26 cellular contexts compared by ENCODE assay signal in genomic region chr5:38662088-38662487, GRCh38.
"Had no signal": no experiment of that assay in that cellular context is flagged by ENCODE, and none has a peak within 500 bp of the region (broad histone marks: within the 10 kb centered on the region; RNA-seq: fewer than 3 reads in every experiment).

No MANE protein-coding gene starts in this region.

- H3K27me3 ChIP-seq: body of pancreas, esophagus muscularis mucosa, gastroesophageal sphincter, ovary, testis, upper lobe of left lung had no signal

- DNase-seq: activated CD4-positive, alpha-beta T cell treated with anti-CD3 and anti-CD28 coated beads, Interleukin-2, amount 10 ng/mL, durations not matched to agents 7 days and 5 days; activated CD4-positive, CD25-positive, alpha-beta regulatory T cell treated with anti-CD3 and anti-CD28 coated beads, Interleukin-2, amount 50 U/mL, for 72 hours; activated CD8-positive, alpha-beta memory T cell treated with anti-CD3 and anti-CD28 coated beads, Interleukin-2, amount 10 ng/mL, durations not matched to agents 7 days and 5 days; activated CD8-positive, alpha-beta T cell treated with anti-CD3 and anti-CD28 coated beads for 36 hours; activated effector memory CD4-positive, alpha-beta T cell treated with anti-CD3 and anti-CD28 coated beads, Interleukin-2, amount 50 U/mL, for 16 hours; activated naive CD4-positive, alpha-beta T cell treated with anti-CD3 and anti-CD28 coated beads, Interleukin-2, amount 10 ng/mL, durations not matched to agents 7 days and 5 days; activated T-cell treated with anti-CD3 and anti-CD28 coated beads for 4 hours; body of pancreas; caudate nucleus; effector CD8-positive, alpha-beta T cell; kidney; ovary; SK-N-SH; stimulated activated CD4-positive, alpha-beta T cell treated with anti-CD3 and anti-CD28 coated beads, Interleukin-2, amount 100 ng/mL, for 48 hours; stimulated activated CD8-positive, alpha-beta memory T cell treated with anti-CD3 and anti-CD28 coated beads, Interleukin-4, amount 100 ng/mL, for 48 hours; stimulated activated naive B cell treated with anti-CD40 and anti-IgM and Interleukin-4, amounts not matched to agents 10 μg/mL and 1 μg/mL and 100 μg/mL, for 72 hours; testis; upper lobe of left lung; WERI-Rb-1 had no signal

- H3K4me3 ChIP-seq: body of pancreas, esophagus muscularis mucosa, gastroesophageal sphincter, ovary, smooth muscle cell, testis, upper lobe of left lung had no signal

- H3K9ac ChIP-seq: SK-N-SH had no signal

- ATAC-seq: activated CD8-positive, alpha-beta memory T cell treated with anti-CD3 and anti-CD28 coated beads, Interleukin-2, amount 10 ng/mL, durations not matched to agents 7 days and 5 days; activated CD8-positive, alpha-beta T cell treated with anti-CD3 and anti-CD28 coated beads for 36 hours; body of pancreas; gastroesophageal sphincter; left lobe of liver; natural killer cell treated with Interleukin-12 subunit alpha and Interleukin-12 subunit beta and Interleukin-15 and Interleukin-18, amount 100 ng/mL, for 72 hours; sciatic nerve; stimulated activated naive B cell treated with anti-CD40 and anti-IgM and Interleukin-4, amounts not matched to agents 10 μg/mL and 1 μg/mL and 100 μg/mL, for 72 hours had no signal

- H3K36me3 ChIP-seq: esophagus muscularis mucosa, gastroesophageal sphincter, neutrophil, ovary, upper lobe of left lung, WERI-Rb-1 had no signal

- H3K27ac ChIP-seq: esophagus muscularis mucosa, gastroesophageal sphincter, neutrophil, ovary, WERI-Rb-1 had no signal

- H3K9me3 ChIP-seq: body of pancreas, esophagus muscularis mucosa, gastroesophageal sphincter, neutrophil, ovary, SK-N-SH, testis, upper lobe of left lung had no signal
